ENCODE assay signal across 24 cellular contexts in genomic region chr20:54773643-54774000, GRCh38.
"Had no signal": no experiment of that assay in that cellular context is flagged by ENCODE, and none has a peak within 500 bp of the region (broad histone marks: within the 10 kb centered on the region; RNA-seq: fewer than 3 reads in every experiment).

No MANE protein-coding gene starts in this region.

- DNase-seq: naive thymus-derived CD8-positive, alpha-beta T cell; nephron progenitor cell; nucleus accumbens; pancreas; psoas muscle; right cardiac atrium; right lobe of liver; sigmoid colon; small intestine; stimulated activated CD4-positive, alpha-beta T cell treated with anti-CD3 and anti-CD28 coated beads, Interleukin-15, amount 100 ng/mL, for 24 hours; stimulated activated CD4-positive, alpha-beta T cell treated with anti-CD3 and anti-CD28 coated beads, Interleukin-2, amount 100 ng/mL, for 24 hours; stimulated activated CD4-positive, alpha-beta T cell treated with anti-CD3 and anti-CD28 coated beads, Interleukin-2, amount 100 ng/mL, for 48 hours; stimulated activated CD4-positive, alpha-beta T cell treated with anti-CD3 and anti-CD28 coated beads, Interleukin-4, amount 100 ng/mL, for 24 hours; stimulated activated naive B cell treated with anti-CD40 and anti-IgM and Interleukin-4, amounts not matched to agents 10 μg/mL and 1 μg/mL and 100 μg/mL, for 72 hours; stimulated activated naive CD4-positive, alpha-beta T cell treated with Interleukin-2 at 50 U/mL for 16 hours; stomach; thyroid gland; upper lobe of right lung; uterus had no signal

- H3K27ac ChIP-seq: neutrophil, pancreas, psoas muscle, right lobe of liver, sigmoid colon, stomach, thoracic aorta, thyroid gland, tibial nerve, upper lobe of right lung, uterus had no signal

- ATAC-seq: naive thymus-derived CD8-positive, alpha-beta T cell; natural killer cell treated with Interleukin-12 subunit alpha and Interleukin-12 subunit beta and Interleukin-15 and Interleukin-18, amount 100 ng/mL, for 72 hours; psoas muscle; right cardiac atrium; right lobe of liver; stimulated activated effector memory CD8-positive, alpha-beta T cell treated with anti-CD3 and anti-CD28 coated beads, Interleukin-12 subunit alpha, Interleukin-12 subunit beta, amount 100 ng/mL, for 72 hours; stimulated activated naive B cell treated with anti-CD40 and anti-IgM and Interleukin-4, amounts not matched to agents 10 μg/mL and 1 μg/mL and 100 μg/mL, for 72 hours had no signal
